In the genomic region with DNA sequence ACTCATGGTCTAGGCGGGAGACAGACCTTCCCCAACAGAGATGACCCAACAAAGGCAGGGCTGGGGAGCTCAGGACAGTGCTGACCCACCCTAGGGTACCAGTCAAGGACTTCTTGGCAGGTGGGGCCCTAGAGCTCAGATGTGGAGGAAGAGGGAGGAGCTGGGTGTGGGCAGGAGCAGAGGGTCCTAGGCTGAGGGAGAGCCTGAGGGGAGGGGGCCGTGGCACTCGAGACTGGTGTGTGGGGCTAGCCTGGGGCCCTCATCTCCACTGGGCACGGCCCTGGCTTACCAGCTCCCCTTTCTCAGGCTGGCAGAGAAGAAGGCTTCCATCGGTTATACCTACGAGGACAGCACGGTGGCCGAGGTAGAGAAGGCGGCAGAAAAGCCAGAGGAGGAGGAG, we compare ENCODE assay signal across 13 cellular contexts.
"Had no signal": no experiment of that assay in that cellular context is flagged by ENCODE, and none has a peak within 500 bp of the region (broad histone marks: within the 10 kb centered on the region; RNA-seq: fewer than 3 reads in every experiment).

No MANE protein-coding gene starts in this region.

- H3K27ac Mint-ChIP-seq: activated CD4-positive, alpha-beta T cell treated with anti-CD3 and anti-CD28 coated beads, Interleukin-2, amount 10 ng/mL, durations not matched to agents 24 days and 14 days; activated naive CD4-positive, alpha-beta T cell treated with anti-CD3 and anti-CD28 coated beads for 36 hours; activated T-helper 17 cell treated with anti-CD3 and anti-CD28 coated beads, Interleukin-2, amount 50 U/mL, for 72 hours; endodermal cell; type B pancreatic cell; WTC11 had no signal

- H3K4me3 Mint-ChIP-seq: activated CD4-positive, alpha-beta T cell treated with anti-CD3 and anti-CD28 coated beads, Interleukin-2, amount 10 ng/mL, durations not matched to agents 24 days and 14 days; activated naive CD4-positive, alpha-beta T cell treated with anti-CD3 and anti-CD28 coated beads for 36 hours; activated T-helper 17 cell treated with anti-CD3 and anti-CD28 coated beads, Interleukin-2, amount 50 U/mL, for 72 hours; endodermal cell; type B pancreatic cell; WTC11 had no signal

- H3K27me3 Mint-ChIP-seq: activated CD4-positive, alpha-beta T cell treated with anti-CD3 and anti-CD28 coated beads, Interleukin-2, amount 10 ng/mL, durations not matched to agents 24 days and 14 days; activated T-helper 17 cell treated with anti-CD3 and anti-CD28 coated beads, Interleukin-2, amount 50 U/mL, for 72 hours; type B pancreatic cell had no signal

- ATAC-seq: activated T-helper 17 cell treated with anti-CD3 and anti-CD28 coated beads, Interleukin-2, amount 50 U/mL, for 72 hours; WTC11 had no signal

- H3K9me3 Mint-ChIP-seq: activated CD4-positive, alpha-beta T cell treated with anti-CD3 and anti-CD28 coated beads, Interleukin-2, amount 10 ng/mL, durations not matched to agents 24 days and 14 days; activated naive CD4-positive, alpha-beta T cell treated with anti-CD3 and anti-CD28 coated beads for 36 hours; activated T-helper 17 cell treated with anti-CD3 and anti-CD28 coated beads, Interleukin-2, amount 50 U/mL, for 72 hours; endodermal cell; type B pancreatic cell; WTC11 had no signal

- DNase-seq: activated CD4-positive, alpha-beta T cell treated with anti-CD3 and anti-CD28 coated beads, Interleukin-2, amount 10 ng/mL, durations not matched to agents 24 days and 14 days; activated CD8-positive, alpha-beta memory T cell treated with anti-CD3 and anti-CD28 coated beads for 24 hours; activated naive CD4-positive, alpha-beta T cell treated with anti-CD3 and anti-CD28 coated beads for 36 hours; dorsolateral prefrontal cortex; endodermal cell; erythroblast; posterior cingulate gyrus; retina; stimulated activated naive CD4-positive, alpha-beta T cell treated with Interleukin-2 at 50 U/mL for 16 hours; SW 1271 had no signal
